18 cellular contexts compared by ENCODE assay signal in genomic region chr4:139011220-139011950, GRCh38.
"Had no signal": no experiment of that assay in that cellular context is flagged by ENCODE, and none has a peak within 500 bp of the region (broad histone marks: within the 10 kb centered on the region; RNA-seq: fewer than 3 reads in every experiment).

No MANE protein-coding gene starts in this region.

- H3K27ac Mint-ChIP-seq: activated naive CD8-positive, alpha-beta T cell treated with anti-CD3 and anti-CD28 coated beads for 36 hours; activated T-cell treated with anti-CD3 and anti-CD28 coated beads, Interleukin-2, amount 50 U/mL, for 24 hours; activated T-helper 2 cell treated with anti-CD3 and anti-CD28 coated beads, Interferon-gamma antibody, Interleukin-2, Interleukin-4, amounts not matched to agents 10 μg/mL and 5 μg/mL and 100 μg/mL, durations not matched to agents 14 hours and 24 hours and 36 hours; memory B cell had no signal

- H3K9me3 Mint-ChIP-seq: activated naive CD8-positive, alpha-beta T cell treated with anti-CD3 and anti-CD28 coated beads for 36 hours; activated T-cell treated with anti-CD3 and anti-CD28 coated beads, Interleukin-2, amount 50 U/mL, for 24 hours; activated T-helper 2 cell treated with anti-CD3 and anti-CD28 coated beads, Interferon-gamma antibody, Interleukin-2, Interleukin-4, amounts not matched to agents 10 μg/mL and 5 μg/mL and 100 μg/mL, durations not matched to agents 14 hours and 24 hours and 36 hours had no signal

- ATAC-seq: heart right ventricle; naive thymus-derived CD4-positive, alpha-beta T cell; SK-N-SH treated with all-trans-retinoic acid at 6 μM for 48 hours had no signal

- FAIRE-seq: bronchial epithelial cell, endometrium had no signal

- H3K4me3 Mint-ChIP-seq: activated naive CD8-positive, alpha-beta T cell treated with anti-CD3 and anti-CD28 coated beads for 36 hours; activated T-cell treated with anti-CD3 and anti-CD28 coated beads, Interleukin-2, amount 50 U/mL, for 24 hours; memory B cell; naive thymus-derived CD4-positive, alpha-beta T cell had no signal

- H3K36me3 Mint-ChIP-seq: memory B cell had no signal

- H3K27me3 Mint-ChIP-seq: activated naive CD8-positive, alpha-beta T cell treated with anti-CD3 and anti-CD28 coated beads for 36 hours; activated T-cell treated with anti-CD3 and anti-CD28 coated beads, Interleukin-2, amount 50 U/mL, for 24 hours; memory B cell; naive thymus-derived CD4-positive, alpha-beta T cell had no signal

- DNase-seq: activated CD4-positive, alpha-beta T cell treated with anti-CD3 and anti-CD28 coated beads for 1 hour; activated CD8-positive, alpha-beta memory T cell treated with anti-CD3 and anti-CD28 coated beads, Interleukin-2, amount 50 U/mL, for 4 hours; activated naive CD4-positive, alpha-beta T cell treated with Interleukin-2 at 50 U/mL for 16 hours; activated naive CD8-positive, alpha-beta T cell treated with anti-CD3 and anti-CD28 coated beads for 36 hours; activated T-cell treated with anti-CD3 and anti-CD28 coated beads, Interleukin-2, amount 50 U/mL, for 24 hours; amniotic stem cell; heart right ventricle; naive thymus-derived CD4-positive, alpha-beta T cell; spleen; stimulated activated CD4-positive, alpha-beta T cell treated with anti-CD3 and anti-CD28 coated beads, Interleukin-4, amount 100 ng/mL, for 1 hour; stimulated activated naive CD4-positive, alpha-beta T cell; WERI-Rb-1 had no signal

- H3K4me3 ChIP-seq: heart right ventricle, spleen, thoracic aorta had no signal

- H3K36me3 ChIP-seq: heart right ventricle, spleen, thoracic aorta had no signal

- H3K9me3 ChIP-seq: thoracic aorta had no signal

- H3K27ac ChIP-seq: heart right ventricle, spleen, thoracic aorta, WERI-Rb-1 had no signal

- H3K27me3 ChIP-seq: heart right ventricle, spleen had no signal
